ENCODE assay signal across 14 cellular contexts in the genomic region with DNA sequence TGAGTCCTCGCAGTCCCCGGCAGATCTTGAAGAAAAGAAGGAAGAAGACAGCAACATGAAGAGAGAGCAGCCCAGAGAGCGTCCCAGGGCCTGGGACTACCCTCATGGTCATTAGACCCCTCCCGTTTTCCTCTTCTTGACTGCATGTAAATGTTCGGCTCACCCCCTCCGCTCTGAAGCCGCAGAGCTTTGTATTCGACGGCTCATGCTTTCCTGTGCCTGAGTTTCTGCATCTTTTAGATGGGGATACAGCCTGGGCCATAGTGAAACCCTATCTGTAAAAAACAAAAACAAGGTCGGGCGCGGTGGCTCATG. TPM values are rescaled to one million over a fixed set of nuclear protein-coding genes. Genes with fewer than 3 reads are reported as not detected.
DNase-seq lines count a peak whose midpoint lies in the region; ATAC-seq, FAIRE-seq and TF ChIP-seq lines count a peak whose summit lies in the region.
"Had no signal": no experiment of that assay in that cellular context is flagged by ENCODE, and none has a peak within 500 bp of the region (broad histone marks: within the 10 kb centered on the region; RNA-seq: fewer than 3 reads in every experiment).

No MANE protein-coding gene starts in this region.

- no peaks in the 10 kb centered on the region for H3K9me3 Mint-ChIP-seq in activated naive CD8-positive, alpha-beta T cell (ENCODE audit: low read depth)
- no peaks in the 10 kb centered on the region for H3K9me3 Mint-ChIP-seq in activated naive CD8-positive, alpha-beta T cell treated with anti-CD3 and anti-CD28 coated beads, Interleukin-2, amount 50 U/mL, for 24 hours
- H3K9me3 Mint-ChIP-seq in osteocyte (ENCODE audit: unreplicated experiment), result no peaks in the 10 kb centered on the region
- H3K9me3 Mint-ChIP-seq: CD8-positive, alpha-beta T cell; natural killer cell treated with Interleukin-12 subunit alpha and Interleukin-12 subunit beta and Interleukin-15 and Interleukin-18, amount 100 ng/mL, for 72 hours; stimulated activated naive B cell treated with anti-CD40 and anti-IgM and Interleukin-4, amounts not matched to agents 10 μg/mL and 1 μg/mL and 100 μg/mL, for 72 hours; T-helper 1 cell treated with Interleukin-12 subunit alpha and Interleukin-12 subunit beta and Interleukin-4 antibody, amounts not matched to agents 30 μg/mL and 1 μg/mL, for 36 hours had no signal

- peak overlapping the region; percentile 58 for H3K27ac Mint-ChIP-seq in activated naive CD8-positive, alpha-beta T cell
- H3K27ac Mint-ChIP-seq in activated naive CD8-positive, alpha-beta T cell treated with anti-CD3 and anti-CD28 coated beads, Interleukin-2, amount 50 U/mL, for 24 hours, result no peak overlapping the region
- peak overlapping the region; percentile 88 for H3K27ac Mint-ChIP-seq in osteocyte (ENCODE audit: unreplicated experiment)
- H3K27ac Mint-ChIP-seq: CD8-positive, alpha-beta T cell; natural killer cell treated with Interleukin-12 subunit alpha and Interleukin-12 subunit beta and Interleukin-15 and Interleukin-18, amount 100 ng/mL, for 72 hours; stimulated activated naive B cell treated with anti-CD40 and anti-IgM and Interleukin-4, amounts not matched to agents 10 μg/mL and 1 μg/mL and 100 μg/mL, for 72 hours; T-helper 1 cell treated with Interleukin-12 subunit alpha and Interleukin-12 subunit beta and Interleukin-4 antibody, amounts not matched to agents 30 μg/mL and 1 μg/mL, for 36 hours had no signal

- ATAC-seq in activated naive CD8-positive, alpha-beta T cell treated with anti-CD3 and anti-CD28 coated beads, Interleukin-2, amount 50 U/mL, for 24 hours, result no peak
- no peak for ATAC-seq in upper lobe of right lung
- ATAC-seq: CD8-positive, alpha-beta T cell had no signal

- no peak overlapping the region for H3K4me3 ChIP-seq in endothelial cell of umbilical vein (replicated peaks in 1 of 3; ENCODE audit: insufficient read depth in 1 of 3, low read depth in 1 of 3, low read length in 3 of 3)
- no peak overlapping the region for H3K4me3 ChIP-seq in upper lobe of right lung
- no peak overlapping the region for H3K4me3 ChIP-seq in foreskin fibroblast (ENCODE audit: low read depth in 1 of 2, low read length in 2 of 2)

- POLR2A ChIA-PET in endothelial cell of umbilical vein (lab: Charles Lee), result no interaction called here

- dilution Hi-C loops in endothelial cell of umbilical vein (cut with MboI; ENCODE audit: extremely low pct_ligation_motif_present, low sequenced_read_pairs), result no loop called here

- no peaks in the 10 kb centered on the region for H4K20me1 ChIP-seq in endothelial cell of umbilical vein (replicated peaks; ENCODE audit: control insufficient read depth, extremely low read depth, insufficient read depth, low read length)

- H3K4me2 ChIP-seq in endothelial cell of umbilical vein (ENCODE audit: insufficient read depth, low read length), result no peak overlapping the region

- BruUV-seq in endothelial cell of umbilical vein (replicated peaks; lab: Mats Ljungman, UMichigan), result no TSS peak

- peaks cover 22% of the 10 kb centered on the region for H3K4me1 ChIP-seq in endothelial cell of umbilical vein (ENCODE audit: control insufficient read depth, extremely low read depth, insufficient read depth, low read length)
- peaks cover 4% of the 10 kb centered on the region for H3K4me1 ChIP-seq in upper lobe of right lung

- H3K4me1 Mint-ChIP-seq in activated naive CD8-positive, alpha-beta T cell (ENCODE audit: low read depth), result peaks cover 9% of the 10 kb centered on the region
- H3K4me1 Mint-ChIP-seq in activated naive CD8-positive, alpha-beta T cell treated with anti-CD3 and anti-CD28 coated beads, Interleukin-2, amount 50 U/mL, for 24 hours, result peaks cover 4% of the 10 kb centered on the region
- peaks cover 20% of the 10 kb centered on the region for H3K4me1 Mint-ChIP-seq in osteocyte (ENCODE audit: unreplicated experiment)

- peaks cover 4% of the 10 kb centered on the region for H3K36me3 Mint-ChIP-seq in activated naive CD8-positive, alpha-beta T cell
- H3K36me3 Mint-ChIP-seq in activated naive CD8-positive, alpha-beta T cell treated with anti-CD3 and anti-CD28 coated beads, Interleukin-2, amount 50 U/mL, for 24 hours (ENCODE audit: low read depth), result no peaks in the 10 kb centered on the region
- no peaks in the 10 kb centered on the region for H3K36me3 Mint-ChIP-seq in osteocyte (ENCODE audit: unreplicated experiment)
- H3K36me3 Mint-ChIP-seq: natural killer cell treated with Interleukin-12 subunit alpha and Interleukin-12 subunit beta and Interleukin-15 and Interleukin-18, amount 100 ng/mL, for 72 hours had no signal

- H3K79me2 ChIP-seq in endothelial cell of umbilical vein (ENCODE audit: control insufficient read depth, insufficient read depth, low read length), result peaks cover 25% of the 10 kb centered on the region

- H3K27me3 Mint-ChIP-seq in activated naive CD8-positive, alpha-beta T cell, result no peaks in the 10 kb centered on the region
- H3K27me3 Mint-ChIP-seq in activated naive CD8-positive, alpha-beta T cell treated with anti-CD3 and anti-CD28 coated beads, Interleukin-2, amount 50 U/mL, for 24 hours, result no peaks in the 10 kb centered on the region
- H3K27me3 Mint-ChIP-seq in osteocyte (ENCODE audit: unreplicated experiment), result no peaks in the 10 kb centered on the region
- H3K27me3 Mint-ChIP-seq: natural killer cell treated with Interleukin-12 subunit alpha and Interleukin-12 subunit beta and Interleukin-15 and Interleukin-18, amount 100 ng/mL, for 72 hours; stimulated activated naive B cell treated with anti-CD40 and anti-IgM and Interleukin-4, amounts not matched to agents 10 μg/mL and 1 μg/mL and 100 μg/mL, for 72 hours had no signal

- no peaks in the 10 kb centered on the region for H3K27me3 ChIP-seq in endothelial cell of umbilical vein (ENCODE audit: control insufficient read depth in 2 of 2, insufficient read depth in 2 of 2, low read length in 2 of 2)
- no peaks in the 10 kb centered on the region for H3K27me3 ChIP-seq in upper lobe of right lung

- H3K4me3 Mint-ChIP-seq in activated naive CD8-positive, alpha-beta T cell, result no peak overlapping the region
- H3K4me3 Mint-ChIP-seq in activated naive CD8-positive, alpha-beta T cell treated with anti-CD3 and anti-CD28 coated beads, Interleukin-2, amount 50 U/mL, for 24 hours, result no peak overlapping the region
- peak overlapping the region; percentile 61 for H3K4me3 Mint-ChIP-seq in osteocyte (ENCODE audit: unreplicated experiment)
- H3K4me3 Mint-ChIP-seq: CD8-positive, alpha-beta T cell; natural killer cell treated with Interleukin-12 subunit alpha and Interleukin-12 subunit beta and Interleukin-15 and Interleukin-18, amount 100 ng/mL, for 72 hours; stimulated activated naive B cell treated with anti-CD40 and anti-IgM and Interleukin-4, amounts not matched to agents 10 μg/mL and 1 μg/mL and 100 μg/mL, for 72 hours; T-helper 1 cell treated with Interleukin-12 subunit alpha and Interleukin-12 subunit beta and Interleukin-4 antibody, amounts not matched to agents 30 μg/mL and 1 μg/mL, for 36 hours had no signal

- H3K36me3 ChIP-seq in endothelial cell of umbilical vein (ENCODE audit: control insufficient read depth in 2 of 2, extremely low read depth in 1 of 2, insufficient read depth in 2 of 2, low read length in 2 of 2), result no peaks in the 10 kb centered on the region
- no peaks in the 10 kb centered on the region for H3K36me3 ChIP-seq in upper lobe of right lung

- H2AFZ ChIP-seq in endothelial cell of umbilical vein (ENCODE audit: low read depth, low read length), result peak overlapping the region; percentile 67

- H3K9me3 ChIP-seq in endothelial cell of umbilical vein (replicated peaks; ENCODE audit: control insufficient read depth, insufficient read depth, low read length) (no peaks in the 10 kb centered on the region), upper lobe of right lung (no peaks in the 10 kb centered on the region)

- no peak for DNase-seq in activated naive CD8-positive, alpha-beta T cell treated with anti-CD3 and anti-CD28 coated beads, Interleukin-2, amount 50 U/mL, for 24 hours
- no peak for DNase-seq in endothelial cell of umbilical vein (ENCODE audit: low read depth, low spot score)
- DNase-seq in osteocyte (ENCODE audit: extremely low spot score, unreplicated experiment), result no peak
- DNase-seq in upper lobe of right lung, result peak; percentile 57
- DNase-seq in NCI-H2196 treated with DMSO at 0.1 percent for 48 hours (lab: John Stamatoyannopoulos, UW; ENCODE audit: unreplicated experiment), result no peak
- no peak for DNase-seq in GOT3 (lab: John Stamatoyannopoulos, UW)
- no peak for DNase-seq in foreskin fibroblast
- DNase-seq: NCI-H2081 treated with DMSO at 0.1 percent for 48 hours had no signal

- no peak for FAIRE-seq in endothelial cell of umbilical vein (lab: Jason Lieb, UNC)

- CTCF ChIA-PET in endothelial cell of umbilical vein (lab: Charles Lee), result interaction anchor here (0.6 to 2.2 kb wide), 4 partner anchors 16 to 200 kb away, joined by 3 to 10 read pairs (median 4); no protein-coding TSS in a partner anchor

- TF ChIP-seq POLR2A in endothelial cell of umbilical vein (IDR thresholded peaks at IDR 0.05; ENCODE audit: low read depth, low read length), result no peak

- no peak for TF ChIP-seq CTCF in endothelial cell of umbilical vein (IDR thresholded peaks at IDR 0.05; ENCODE audit: extremely low read depth in 1 of 2, insufficient read depth in 1 of 2, low read depth in 1 of 2, low read length in 2 of 2)
- TF ChIP-seq CTCF in osteocyte (IDR thresholded peaks at IDR 0.05), result no peak
- no peak for TF ChIP-seq CTCF in upper lobe of right lung (IDR thresholded peaks at IDR 0.05)
- TF ChIP-seq CTCF in foreskin fibroblast (IDR thresholded peaks at IDR 0.05; ENCODE audit: low read depth, low read length), result no peak

- H3K27ac ChIP-seq in endothelial cell of umbilical vein (ENCODE audit: insufficient read depth, low read depth, low read length) (peak overlapping the region; percentile 61), upper lobe of right lung (no peak overlapping the region)

- H3K9me1 ChIP-seq in endothelial cell of umbilical vein (replicated peaks; ENCODE audit: control insufficient read depth, extremely low read depth, insufficient read depth, low read length), result no peaks in the 10 kb centered on the region

- peak overlapping the region; percentile 21 for H3K9ac ChIP-seq in endothelial cell of umbilical vein (replicated peaks; ENCODE audit: extremely low read depth, insufficient read depth, low read length)

- intact Hi-C loops in endothelial cell of umbilical vein (cut with micrococcal nuclease), result loop anchor here (2.0 kb wide), 1 partner anchor 65 kb away; no protein-coding TSS in a partner anchor
- intact Hi-C loops in upper lobe of right lung (cut with DNase I), result no loop called here

RNA-seq across cellular contexts. Expression of a gene that starts 7.7 kb away (rescaled TPM):
- total RNA-seq in endothelial cell of umbilical vein (16.5 and 17.2 TPM in 2 replicates), osteocyte (3.0 TPM in 2 replicates), upper lobe of right lung (11.1 TPM)
- 12.2 and 13.9 TPM in 2 replicates for polyA plus RNA-seq in endothelial cell of umbilical vein
- polyA plus RNA-seq in endothelial cell of umbilical vein (2011; cell fraction: cytosol; rRNA removed), result 19.2 and 20.7 TPM in 2 replicates
- polyA plus RNA-seq in endothelial cell of umbilical vein (2011; cell fraction: nucleus; rRNA removed), result 13.7 and 16.6 TPM in 2 replicates
- polyA plus RNA-seq in endothelial cell of umbilical vein (2012), result 22.8 and 34.8 TPM in 2 replicates
- polyA minus RNA-seq in endothelial cell of umbilical vein, result 12.1 and 13.3 TPM in 2 replicates
- polyA minus RNA-seq in endothelial cell of umbilical vein (2011; cell fraction: cytosol; rRNA and poly(A)+ RNA removed), result 1.9 TPM
- 3.6 and 3.7 TPM in 2 replicates for polyA minus RNA-seq in endothelial cell of umbilical vein (2011; cell fraction: nucleus; rRNA and poly(A)+ RNA removed)

RNA-seq across cellular contexts. Expression of a gene that starts 47.1 kb away (rescaled TPM):
- total RNA-seq in endothelial cell of umbilical vein, result 4.0 and 6.9 TPM in 2 replicates
- 8.9 and 10.7 TPM in 2 replicates for polyA plus RNA-seq in endothelial cell of umbilical vein
- polyA plus RNA-seq in endothelial cell of umbilical vein (2011; cell fraction: cytosol; rRNA removed), result 4.8 and 5.3 TPM in 2 replicates
- polyA plus RNA-seq in endothelial cell of umbilical vein (2011; cell fraction: nucleus; rRNA removed), result 6.3 and 6.6 TPM in 2 replicates
- 5.9 and 8.2 TPM in 2 replicates for polyA plus RNA-seq in endothelial cell of umbilical vein (2012)
- 5.2 and 5.9 TPM in 2 replicates for polyA minus RNA-seq in endothelial cell of umbilical vein
- polyA minus RNA-seq in endothelial cell of umbilical vein (2011; cell fraction: cytosol; rRNA and poly(A)+ RNA removed), result 0.72 TPM
- polyA minus RNA-seq in endothelial cell of umbilical vein (2011; cell fraction: nucleus; rRNA and poly(A)+ RNA removed), result 2.9 and 3.3 TPM in 2 replicates
- total RNA-seq in osteocyte, result 1.8 TPM in 2 replicates
- total RNA-seq in upper lobe of right lung, result 1.7 TPM
- total RNA-seq: epithelial cell of proximal tubule had no signal
